Comparison of ENCODE assay signal across 1 cellular context in the genomic region with DNA sequence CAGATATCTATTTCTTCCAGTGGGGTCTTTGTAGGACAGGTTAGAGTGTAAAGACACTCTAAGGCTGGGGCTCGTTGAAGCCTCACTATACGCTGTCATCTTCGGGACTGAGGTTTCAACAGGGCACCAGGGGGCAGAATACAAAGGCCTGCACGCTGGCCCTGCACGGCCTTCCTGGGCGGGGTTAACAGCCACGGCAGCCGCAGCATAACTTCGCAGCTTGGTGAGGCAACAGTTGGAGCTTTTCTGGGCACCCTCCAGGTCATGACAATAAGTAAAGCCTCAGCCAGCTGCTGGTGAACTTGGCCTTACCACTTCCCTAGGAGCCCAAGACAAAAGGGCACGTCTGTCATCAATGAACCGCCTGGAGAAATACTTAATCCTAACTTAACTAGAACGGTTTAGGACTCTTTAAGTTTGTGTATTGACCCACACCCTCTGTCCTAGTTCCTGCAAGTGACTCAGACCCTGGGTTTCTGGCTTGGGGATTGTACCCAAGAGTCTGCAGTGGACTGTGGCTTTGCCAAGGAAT.
TF ChIP-seq lines count a peak whose summit lies in the region.

No MANE protein-coding gene starts in this region.

TF ChIP-seq in K562, 482 proteins besides CTCF, POLR2A, EP300 and RAD21 (continued from another document and continues in another):
- no peak for TF ChIP-seq COPS2 (conservative IDR thresholded peaks at IDR 0.05)
- peak; percentile 42 for TF ChIP-seq ZFP36 (IDR thresholded peaks at IDR 0.05; ENCODE audit: low read depth, low read length, partially characterized antibody)
- TF ChIP-seq, protein P1, sequence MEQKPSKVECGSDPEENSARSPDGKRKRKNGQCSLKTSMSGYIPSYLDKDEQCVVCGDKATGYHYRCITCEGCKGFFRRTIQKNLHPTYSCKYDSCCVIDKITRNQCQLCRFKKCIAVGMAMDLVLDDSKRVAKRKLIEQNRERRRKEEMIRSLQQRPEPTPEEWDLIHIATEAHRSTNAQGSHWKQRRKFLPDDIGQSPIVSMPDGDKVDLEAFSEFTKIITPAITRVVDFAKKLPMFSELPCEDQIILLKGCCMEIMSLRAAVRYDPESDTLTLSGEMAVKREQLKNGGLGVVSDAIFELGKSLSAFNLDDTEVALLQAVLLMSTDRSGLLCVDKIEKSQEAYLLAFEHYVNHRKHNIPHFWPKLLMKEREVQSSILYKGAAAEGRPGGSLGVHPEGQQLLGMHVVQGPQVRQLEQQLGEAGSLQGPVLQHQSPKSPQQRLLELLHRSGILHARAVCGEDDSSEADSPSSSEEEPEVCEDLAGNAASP (IDR thresholded peaks at IDR 0.05) = no peak
- no peak for TF ChIP-seq DIDO1 (tag; IDR thresholded peaks at IDR 0.05; ENCODE audit: low read depth)
- TF ChIP-seq HNRNPUL1 (IDR thresholded peaks at IDR 0.05; ENCODE audit: low read length) = no peak
- no peak for TF ChIP-seq MXI1 (IDR thresholded peaks at IDR 0.05; ENCODE audit: low read depth, low read length)
- TF ChIP-seq PTBP1 (IDR thresholded peaks at IDR 0.05; ENCODE audit: low read depth, low read length) = no peak
- peak; percentile 53; the same call in 1 of the 2 replicates for TF ChIP-seq ZNF79 (CRISPR knock-in tag; IDR thresholded peaks at IDR 0.05; ENCODE audit: low read depth)
- TF ChIP-seq PHF21A (IDR thresholded peaks at IDR 0.05; ENCODE audit: borderline replicate concordance, low read depth) = no peak
- no peak for TF ChIP-seq RBM15 (IDR thresholded peaks at IDR 0.05; ENCODE audit: insufficient read depth, low read length)
- TF ChIP-seq ILK (tag; IDR thresholded peaks at IDR 0.05; ENCODE audit: borderline replicate concordance, low read depth) = no peak
- peak; percentile 69; the same call in 1 of the 2 replicates for TF ChIP-seq SOX6 (IDR thresholded peaks at IDR 0.05)
- TF ChIP-seq, protein P2, sequence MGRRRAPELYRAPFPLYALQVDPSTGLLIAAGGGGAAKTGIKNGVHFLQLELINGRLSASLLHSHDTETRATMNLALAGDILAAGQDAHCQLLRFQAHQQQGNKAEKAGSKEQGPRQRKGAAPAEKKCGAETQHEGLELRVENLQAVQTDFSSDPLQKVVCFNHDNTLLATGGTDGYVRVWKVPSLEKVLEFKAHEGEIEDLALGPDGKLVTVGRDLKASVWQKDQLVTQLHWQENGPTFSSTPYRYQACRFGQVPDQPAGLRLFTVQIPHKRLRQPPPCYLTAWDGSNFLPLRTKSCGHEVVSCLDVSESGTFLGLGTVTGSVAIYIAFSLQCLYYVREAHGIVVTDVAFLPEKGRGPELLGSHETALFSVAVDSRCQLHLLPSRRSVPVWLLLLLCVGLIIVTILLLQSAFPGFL (CRISPR knock-in tag; IDR thresholded peaks at IDR 0.05) = no peak
- TF ChIP-seq CBX5 (IDR thresholded peaks at IDR 0.05; ENCODE audit: borderline replicate concordance, low read depth) = peak; percentile 74; the same call in 1 of the 2 replicates
- TF ChIP-seq, protein P3, sequence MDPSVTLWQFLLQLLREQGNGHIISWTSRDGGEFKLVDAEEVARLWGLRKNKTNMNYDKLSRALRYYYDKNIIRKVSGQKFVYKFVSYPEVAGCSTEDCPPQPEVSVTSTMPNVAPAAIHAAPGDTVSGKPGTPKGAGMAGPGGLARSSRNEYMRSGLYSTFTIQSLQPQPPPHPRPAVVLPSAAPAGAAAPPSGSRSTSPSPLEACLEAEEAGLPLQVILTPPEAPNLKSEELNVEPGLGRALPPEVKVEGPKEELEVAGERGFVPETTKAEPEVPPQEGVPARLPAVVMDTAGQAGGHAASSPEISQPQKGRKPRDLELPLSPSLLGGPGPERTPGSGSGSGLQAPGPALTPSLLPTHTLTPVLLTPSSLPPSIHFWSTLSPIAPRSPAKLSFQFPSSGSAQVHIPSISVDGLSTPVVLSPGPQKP (CRISPR knock-in tag; IDR thresholded peaks at IDR 0.05) = no peak
- TF ChIP-seq, protein P4, sequence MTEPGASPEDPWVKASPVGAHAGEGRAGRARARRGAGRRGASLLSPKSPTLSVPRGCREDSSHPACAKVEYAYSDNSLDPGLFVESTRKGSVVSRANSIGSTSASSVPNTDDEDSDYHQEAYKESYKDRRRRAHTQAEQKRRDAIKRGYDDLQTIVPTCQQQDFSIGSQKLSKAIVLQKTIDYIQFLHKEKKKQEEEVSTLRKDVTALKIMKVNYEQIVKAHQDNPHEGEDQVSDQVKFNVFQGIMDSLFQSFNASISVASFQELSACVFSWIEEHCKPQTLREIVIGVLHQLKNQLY (CRISPR knock-in tag; conservative IDR thresholded peaks at IDR 0.05) = no peak
- TF ChIP-seq, protein P5, sequence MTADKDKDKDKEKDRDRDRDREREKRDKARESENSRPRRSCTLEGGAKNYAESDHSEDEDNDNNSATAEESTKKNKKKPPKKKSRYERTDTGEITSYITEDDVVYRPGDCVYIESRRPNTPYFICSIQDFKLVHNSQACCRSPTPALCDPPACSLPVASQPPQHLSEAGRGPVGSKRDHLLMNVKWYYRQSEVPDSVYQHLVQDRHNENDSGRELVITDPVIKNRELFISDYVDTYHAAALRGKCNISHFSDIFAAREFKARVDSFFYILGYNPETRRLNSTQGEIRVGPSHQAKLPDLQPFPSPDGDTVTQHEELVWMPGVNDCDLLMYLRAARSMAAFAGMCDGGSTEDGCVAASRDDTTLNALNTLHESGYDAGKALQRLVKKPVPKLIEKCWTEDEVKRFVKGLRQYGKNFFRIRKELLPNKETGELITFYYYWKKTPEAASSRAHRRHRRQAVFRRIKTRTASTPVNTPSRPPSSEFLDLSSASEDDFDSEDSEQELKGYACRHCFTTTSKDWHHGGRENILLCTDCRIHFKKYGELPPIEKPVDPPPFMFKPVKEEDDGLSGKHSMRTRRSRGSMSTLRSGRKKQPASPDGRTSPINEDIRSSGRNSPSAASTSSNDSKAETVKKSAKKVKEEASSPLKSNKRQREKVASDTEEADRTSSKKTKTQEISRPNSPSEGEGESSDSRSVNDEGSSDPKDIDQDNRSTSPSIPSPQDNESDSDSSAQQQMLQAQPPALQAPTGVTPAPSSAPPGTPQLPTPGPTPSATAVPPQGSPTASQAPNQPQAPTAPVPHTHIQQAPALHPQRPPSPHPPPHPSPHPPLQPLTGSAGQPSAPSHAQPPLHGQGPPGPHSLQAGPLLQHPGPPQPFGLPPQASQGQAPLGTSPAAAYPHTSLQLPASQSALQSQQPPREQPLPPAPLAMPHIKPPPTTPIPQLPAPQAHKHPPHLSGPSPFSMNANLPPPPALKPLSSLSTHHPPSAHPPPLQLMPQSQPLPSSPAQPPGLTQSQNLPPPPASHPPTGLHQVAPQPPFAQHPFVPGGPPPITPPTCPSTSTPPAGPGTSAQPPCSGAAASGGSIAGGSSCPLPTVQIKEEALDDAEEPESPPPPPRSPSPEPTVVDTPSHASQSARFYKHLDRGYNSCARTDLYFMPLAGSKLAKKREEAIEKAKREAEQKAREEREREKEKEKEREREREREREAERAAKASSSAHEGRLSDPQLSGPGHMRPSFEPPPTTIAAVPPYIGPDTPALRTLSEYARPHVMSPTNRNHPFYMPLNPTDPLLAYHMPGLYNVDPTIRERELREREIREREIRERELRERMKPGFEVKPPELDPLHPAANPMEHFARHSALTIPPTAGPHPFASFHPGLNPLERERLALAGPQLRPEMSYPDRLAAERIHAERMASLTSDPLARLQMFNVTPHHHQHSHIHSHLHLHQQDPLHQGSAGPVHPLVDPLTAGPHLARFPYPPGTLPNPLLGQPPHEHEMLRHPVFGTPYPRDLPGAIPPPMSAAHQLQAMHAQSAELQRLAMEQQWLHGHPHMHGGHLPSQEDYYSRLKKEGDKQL (CRISPR knock-in tag; IDR thresholded peaks at IDR 0.05; ENCODE audit: borderline replicate concordance) = no peak
- peak; percentile 62 for TF ChIP-seq BHLHE40 (IDR thresholded peaks at IDR 0.05; ENCODE audit: low read length)
- no peak for TF ChIP-seq ZNF224 (CRISPR knock-in tag; IDR thresholded peaks at IDR 0.05)
- no peak for TF ChIP-seq ZSCAN32 (CRISPR knock-in tag; IDR thresholded peaks at IDR 0.05)
- no peak for TF ChIP-seq ZNF12 (CRISPR knock-in tag; IDR thresholded peaks at IDR 0.05)
- TF ChIP-seq ZNF507 (tag; conservative IDR thresholded peaks at IDR 0.05) = no peak
- TF ChIP-seq, protein P6, sequence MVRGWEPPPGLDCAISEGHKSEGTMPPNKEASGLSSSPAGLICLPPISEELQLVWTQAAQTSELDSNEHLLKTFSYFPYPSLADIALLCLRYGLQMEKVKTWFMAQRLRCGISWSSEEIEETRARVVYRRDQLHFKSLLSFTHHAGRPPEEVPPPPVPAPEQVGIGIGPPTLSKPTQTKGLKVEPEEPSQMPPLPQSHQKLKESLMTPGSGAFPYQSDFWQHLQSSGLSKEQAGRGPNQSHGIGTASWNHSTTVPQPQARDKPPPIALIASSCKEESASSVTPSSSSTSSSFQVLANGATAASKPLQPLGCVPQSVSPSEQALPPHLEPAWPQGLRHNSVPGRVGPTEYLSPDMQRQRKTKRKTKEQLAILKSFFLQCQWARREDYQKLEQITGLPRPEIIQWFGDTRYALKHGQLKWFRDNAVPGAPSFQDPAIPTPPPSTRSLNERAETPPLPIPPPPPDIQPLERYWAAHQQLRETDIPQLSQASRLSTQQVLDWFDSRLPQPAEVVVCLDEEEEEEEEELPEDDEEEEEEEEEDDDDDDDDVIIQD (CRISPR knock-in tag; IDR thresholded peaks at IDR 0.05) = no peak
- TF ChIP-seq BRCA1 (IDR thresholded peaks at IDR 0.05) = no peak
- TF ChIP-seq BRCA1 (CRISPR knock-in tag; IDR thresholded peaks at IDR 0.05) = no peak
- peak; percentile 77; the same call in 1 of the 2 replicates for TF ChIP-seq MTA3 (IDR thresholded peaks at IDR 0.05; ENCODE audit: borderline replicate concordance)
- TF ChIP-seq, protein P7, sequence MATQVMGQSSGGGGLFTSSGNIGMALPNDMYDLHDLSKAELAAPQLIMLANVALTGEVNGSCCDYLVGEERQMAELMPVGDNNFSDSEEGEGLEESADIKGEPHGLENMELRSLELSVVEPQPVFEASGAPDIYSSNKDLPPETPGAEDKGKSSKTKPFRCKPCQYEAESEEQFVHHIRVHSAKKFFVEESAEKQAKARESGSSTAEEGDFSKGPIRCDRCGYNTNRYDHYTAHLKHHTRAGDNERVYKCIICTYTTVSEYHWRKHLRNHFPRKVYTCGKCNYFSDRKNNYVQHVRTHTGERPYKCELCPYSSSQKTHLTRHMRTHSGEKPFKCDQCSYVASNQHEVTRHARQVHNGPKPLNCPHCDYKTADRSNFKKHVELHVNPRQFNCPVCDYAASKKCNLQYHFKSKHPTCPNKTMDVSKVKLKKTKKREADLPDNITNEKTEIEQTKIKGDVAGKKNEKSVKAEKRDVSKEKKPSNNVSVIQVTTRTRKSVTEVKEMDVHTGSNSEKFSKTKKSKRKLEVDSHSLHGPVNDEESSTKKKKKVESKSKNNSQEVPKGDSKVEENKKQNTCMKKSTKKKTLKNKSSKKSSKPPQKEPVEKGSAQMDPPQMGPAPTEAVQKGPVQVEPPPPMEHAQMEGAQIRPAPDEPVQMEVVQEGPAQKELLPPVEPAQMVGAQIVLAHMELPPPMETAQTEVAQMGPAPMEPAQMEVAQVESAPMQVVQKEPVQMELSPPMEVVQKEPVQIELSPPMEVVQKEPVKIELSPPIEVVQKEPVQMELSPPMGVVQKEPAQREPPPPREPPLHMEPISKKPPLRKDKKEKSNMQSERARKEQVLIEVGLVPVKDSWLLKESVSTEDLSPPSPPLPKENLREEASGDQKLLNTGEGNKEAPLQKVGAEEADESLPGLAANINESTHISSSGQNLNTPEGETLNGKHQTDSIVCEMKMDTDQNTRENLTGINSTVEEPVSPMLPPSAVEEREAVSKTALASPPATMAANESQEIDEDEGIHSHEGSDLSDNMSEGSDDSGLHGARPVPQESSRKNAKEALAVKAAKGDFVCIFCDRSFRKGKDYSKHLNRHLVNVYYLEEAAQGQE (CRISPR knock-in tag; IDR thresholded peaks at IDR 0.05; ENCODE audit: low read depth) = 0 out of 2 replicates have a peak, but pooled peaks have one; percentile 42
- TF ChIP-seq NFYB (IDR thresholded peaks at IDR 0.05; ENCODE audit: extremely low read depth, insufficient read length) = no peak
- TF ChIP-seq, protein P8, sequence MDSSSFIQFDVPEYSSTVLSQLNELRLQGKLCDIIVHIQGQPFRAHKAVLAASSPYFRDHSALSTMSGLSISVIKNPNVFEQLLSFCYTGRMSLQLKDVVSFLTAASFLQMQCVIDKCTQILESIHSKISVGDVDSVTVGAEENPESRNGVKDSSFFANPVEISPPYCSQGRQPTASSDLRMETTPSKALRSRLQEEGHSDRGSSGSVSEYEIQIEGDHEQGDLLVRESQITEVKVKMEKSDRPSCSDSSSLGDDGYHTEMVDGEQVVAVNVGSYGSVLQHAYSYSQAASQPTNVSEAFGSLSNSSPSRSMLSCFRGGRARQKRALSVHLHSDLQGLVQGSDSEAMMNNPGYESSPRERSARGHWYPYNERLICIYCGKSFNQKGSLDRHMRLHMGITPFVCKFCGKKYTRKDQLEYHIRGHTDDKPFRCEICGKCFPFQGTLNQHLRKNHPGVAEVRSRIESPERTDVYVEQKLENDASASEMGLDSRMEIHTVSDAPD (CRISPR knock-in tag; IDR thresholded peaks at IDR 0.05) = no peak
- TF ChIP-seq SMARCA4 (IDR thresholded peaks at IDR 0.05) = peak; percentile 59
- no peak for TF ChIP-seq ZBTB1 (CRISPR knock-in tag; IDR thresholded peaks at IDR 0.05; ENCODE audit: borderline replicate concordance, low read depth)
- TF ChIP-seq HNRNPK (IDR thresholded peaks at IDR 0.05; ENCODE audit: low read depth, low read length, poor library complexity, severe bottlenecking) = no peak
- 0 out of 4 replicates have a peak, but pooled peaks of 1 of the 2 experiments have one; percentile 31 for TF ChIP-seq SRF (CRISPR knock-in tag; IDR thresholded peaks at IDR 0.05)
- TF ChIP-seq ZNF354B (CRISPR knock-in tag; IDR thresholded peaks at IDR 0.05) = 0 out of 2 replicates have a peak, but pooled peaks have one; percentile 47
- no peak for TF ChIP-seq SRSF3 (IDR thresholded peaks at IDR 0.05; ENCODE audit: insufficient read depth, low read length)
- no peak for TF ChIP-seq DPF2 (IDR thresholded peaks at IDR 0.05)
- TF ChIP-seq ZNF431 (CRISPR knock-in tag; IDR thresholded peaks at IDR 0.05) = no peak
- TF ChIP-seq FOXA3 (CRISPR knock-in tag; conservative IDR thresholded peaks at IDR 0.05 in 1 of 2, IDR thresholded peaks at IDR 0.05 in 1 of 2) = no peak
- no peak for TF ChIP-seq CBFB (CRISPR knock-in tag; IDR thresholded peaks at IDR 0.05)
- no peak for TF ChIP-seq SAP30 (IDR thresholded peaks at IDR 0.05; ENCODE audit: borderline replicate concordance, insufficient read depth, low read depth, low read length, poor library complexity, severe bottlenecking)
- no peak for TF ChIP-seq ARID2 (IDR thresholded peaks at IDR 0.05)
